Comparison of ENCODE assay signal across 26 cellular contexts in the genomic region with DNA sequence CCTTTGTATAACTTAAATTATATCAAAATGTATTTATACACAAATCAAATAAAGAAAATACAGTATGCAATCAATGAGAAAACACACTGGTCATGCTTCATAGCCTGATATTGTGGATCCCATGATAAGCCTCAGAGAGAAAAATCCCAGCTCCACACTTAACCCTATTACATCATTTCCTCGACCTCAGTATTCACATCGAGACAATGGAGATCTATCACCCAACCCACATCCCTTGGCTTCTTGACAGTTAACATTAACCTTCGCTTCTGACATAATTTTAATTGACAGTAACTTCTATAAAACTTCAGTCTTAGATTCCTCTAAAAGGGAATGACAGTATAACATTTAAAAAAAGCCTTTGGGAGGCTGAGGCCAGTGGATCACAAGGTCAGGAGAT. TPM values are rescaled to one million over a fixed set of nuclear protein-coding genes. Genes with fewer than 3 reads are reported as not detected.
DNase-seq lines count a peak whose midpoint lies in the region; ATAC-seq and TF ChIP-seq lines count a peak whose summit lies in the region.
"Had no signal": no experiment of that assay in that cellular context is flagged by ENCODE, and none has a peak within 500 bp of the region (broad histone marks: within the 10 kb centered on the region; RNA-seq: fewer than 3 reads in every experiment).

No MANE protein-coding gene starts in this region.

- no peak overlapping the region for H3K18ac ChIP-seq in H9 (ENCODE audit: insufficient read length, low read depth, low read length)

- no peak overlapping the region for H3T11ph ChIP-seq in H9 (ENCODE audit: low read length)

- no peak overlapping the region for H4K5ac ChIP-seq in H9 (ENCODE audit: insufficient read length, low read depth, low read length)

- no CpG with 5 or more reads among the region's 3 CpGs for WGBS in H9 (ENCODE audit: extremely low coverage, insufficient read length, low lambda C conversion rate)
- WGBS in heart right ventricle, 2 donors = 62 to 68% methylated on average over 3 of the region's 3 CpGs

- no peak overlapping the region for H2BK15ac ChIP-seq in H9 (ENCODE audit: low read depth, low read length)

- H3K36me3 Mint-ChIP-seq in memory B cell (peaks cover 25% of the 10 kb centered on the region), H9 (ENCODE audit: insufficient read depth in 1 of 3, low read depth in 3 of 3) (peaks cover 24 to 54% (median 52%) of the 10 kb centered on the region in 3 experiments)

- H4K20me1 ChIP-seq in DND-41 (ENCODE audit: insufficient read depth, low read length) (peaks cover 15% of the 10 kb centered on the region), H9 (ENCODE audit: control insufficient read depth, insufficient read depth, insufficient read length) (no peaks in the 10 kb centered on the region)

- H3K9ac ChIP-seq in DND-41 (ENCODE audit: low read depth, low read length) = no peak overlapping the region
- no peak overlapping the region for H3K9ac ChIP-seq in H9 (ENCODE audit: extremely low read depth, insufficient read length, low read length)
- H3K9ac ChIP-seq: BLaER1 treated with 17β-estradiol and CSF1 and Interleukin-3, amounts not matched to agents 10 nM and 100 nM had no signal

- H2BK120ac ChIP-seq in H9 (ENCODE audit: low read depth, low read length, poor library complexity, severe bottlenecking) = no peak overlapping the region

- no peak overlapping the region for H2BK12ac ChIP-seq in H9 (ENCODE audit: insufficient read length, low read depth, low read length)

- H3K4me1 Mint-ChIP-seq in memory B cell (peaks cover 5% of the 10 kb centered on the region), H9 (no peaks in the 10 kb centered on the region)

- H2BK5ac ChIP-seq in H9 (ENCODE audit: insufficient read length, low read length) = no peak overlapping the region

- H3K23ac ChIP-seq in H9 (ENCODE audit: insufficient read length, low read depth, low read length) = no peak overlapping the region

- no peak overlapping the region for H2BK20ac ChIP-seq in H9 (ENCODE audit: low read depth, low read length, poor library complexity, severe bottlenecking)

- no peaks in the 10 kb centered on the region for H3K27me3 ChIP-seq in DND-41 (ENCODE audit: insufficient read depth, low read length, poor library complexity)
- no peaks in the 10 kb centered on the region for H3K27me3 ChIP-seq in H9 (ENCODE audit: insufficient read depth, low read length)
- H3K27me3 ChIP-seq in heart right ventricle = no peaks in the 10 kb centered on the region
- H3K27me3 ChIP-seq: BLaER1 treated with 17β-estradiol and CSF1 and Interleukin-3, amounts not matched to agents 10 nM and 100 nM; MG63; Peyer's patch had no signal

- no peak overlapping the region for H3K27ac ChIP-seq in DND-41 (ENCODE audit: low read length)
- H3K27ac ChIP-seq in H9 (ENCODE audit: insufficient read length, low read depth, low read length) = no peak overlapping the region
- no peak overlapping the region for H3K27ac ChIP-seq in heart right ventricle
- H3K27ac ChIP-seq: BLaER1 treated with 17β-estradiol and CSF1 and Interleukin-3, amounts not matched to agents 10 nM and 100 nM; Peyer's patch; SK-N-MC had no signal

- H3K79me2 ChIP-seq in DND-41 (ENCODE audit: insufficient read depth, low read length) (peaks cover 80% of the 10 kb centered on the region), H9 (ENCODE audit: insufficient read depth, low read length) (no peaks in the 10 kb centered on the region)

- no peak overlapping the region for H4K8ac ChIP-seq in H9 (replicated peaks; ENCODE audit: insufficient read length, low read depth, low read length)

- H3K9me3 ChIP-seq in DND-41 (ENCODE audit: insufficient read depth, low read length, severe bottlenecking) (no peaks in the 10 kb centered on the region), H9 (ENCODE audit: control insufficient read depth, low read depth, low read length) (no peaks in the 10 kb centered on the region), heart right ventricle (no peaks in the 10 kb centered on the region)
- H3K9me3 ChIP-seq: BLaER1 treated with 17β-estradiol and CSF1 and Interleukin-3, amounts not matched to agents 10 nM and 100 nM; MG63; Peyer's patch had no signal

- H4K91ac ChIP-seq in H9 (ENCODE audit: insufficient read length, low read depth, low read length) = no peak overlapping the region

- H3K36me3 ChIP-seq in DND-41 (ENCODE audit: insufficient read depth, low read length) (peaks cover 61% of the 10 kb centered on the region), heart right ventricle (peaks cover 0 to 83% (median 5%) of the 10 kb centered on the region in 9 donors)

- no peaks in the 10 kb centered on the region for H3K9me3 Mint-ChIP-seq in memory B cell
- H3K9me3 Mint-ChIP-seq in H9 = no peaks in the 10 kb centered on the region
- H3K9me3 Mint-ChIP-seq: CD4-positive, alpha-beta T cell had no signal

- H3K27me3 Mint-ChIP-seq in memory B cell = no peaks in the 10 kb centered on the region
- no peaks in the 10 kb centered on the region for H3K27me3 Mint-ChIP-seq in H9 (ENCODE audit: low read depth)
- H3K27me3 Mint-ChIP-seq: CD4-positive, alpha-beta T cell had no signal

- H3K4ac ChIP-seq in H9 (ENCODE audit: low read depth, low read length) = no peak overlapping the region

- no peak for TF ChIP-seq CTCF in DND-41 (IDR thresholded peaks at IDR 0.05; ENCODE audit: borderline replicate concordance, extremely low read depth, low read length, poor library complexity, severe bottlenecking)
- no peak for TF ChIP-seq CTCF in H9 (conservative IDR thresholded peaks at IDR 0.05)
- TF ChIP-seq CTCF in heart right ventricle (IDR thresholded peaks at IDR 0.05) = no peak

- H3K4me1 ChIP-seq in DND-41 (ENCODE audit: insufficient read depth, low read length) = no peaks in the 10 kb centered on the region; the same call in 1 of the 2 replicates
- no peaks in the 10 kb centered on the region for H3K4me1 ChIP-seq in H9 (ENCODE audit: insufficient read depth, low read length)
- H3K4me1 ChIP-seq in heart right ventricle = peaks cover 0 to 33% (median 5%) of the 10 kb centered on the region in 9 donors
- H3K4me1 ChIP-seq: BLaER1 treated with 17β-estradiol and CSF1 and Interleukin-3, amounts not matched to agents 10 nM and 100 nM; Peyer's patch had no signal

- H3K4me2 ChIP-seq in DND-41 (ENCODE audit: insufficient read depth, low read length) (no peak overlapping the region), H9 (ENCODE audit: insufficient read depth, insufficient read length, low read length) (no peak overlapping the region)
- H3K4me2 ChIP-seq: BLaER1 treated with 17β-estradiol and CSF1 and Interleukin-3, amounts not matched to agents 10 nM and 100 nM had no signal

- intact Hi-C loops in heart right ventricle (cut with DNase I) = no loop called here

- H2AK5ac ChIP-seq in H9 (ENCODE audit: insufficient read length, low read length) = no peak overlapping the region

- H3K56ac ChIP-seq in H9 (ENCODE audit: insufficient read length, low read depth, low read length) = no peak overlapping the region

- DNase-seq in DND-41 = no peak
- DNase-seq in HT1080 (ENCODE audit: low read depth) = peak; percentile 31
- DNase-seq in dermis blood vessel endothelial cell = peak; percentile 62
- DNase-seq in memory B cell (ENCODE audit: low spot score in 2 of 2) = no peak
- no peak for DNase-seq in H9
- DNase-seq in NOMO-1 treated with DMSO at 0.1 percent for 48 hours (lab: John Stamatoyannopoulos, UW; ENCODE audit: unreplicated experiment) = no peak
- DNase-seq in heart right ventricle = no peak
- DNase-seq: AML-193; CD4-positive, alpha-beta T cell; DMS53; EL; GDM1; KG1; MG63; NCI-H1417; NCI-H1694; NCI-H2029 treated with DMSO at 0.1 percent for 48 hours; NCI-H2227 treated with DMSO at 0.1 percent for 48 hours; NCI-H526 treated with DMSO at 0.1 percent for 48 hours; Peyer's patch; SHP77 treated with DMSO at 0.1 percent for 48 hours; SW 1271 had no signal

- H3K4me3 Mint-ChIP-seq in memory B cell = no peak overlapping the region
- H3K4me3 Mint-ChIP-seq in H9 = no peak overlapping the region
- H3K4me3 Mint-ChIP-seq: CD4-positive, alpha-beta T cell had no signal

- H2AFZ ChIP-seq in DND-41 (ENCODE audit: low read depth, low read length) (no peak overlapping the region), H9 (ENCODE audit: low read length) (no peak overlapping the region)

- no peaks in the 10 kb centered on the region for H3K23me2 ChIP-seq in H9 (ENCODE audit: insufficient read length, low read depth, low read length, poor library complexity, severe bottlenecking)

- peaks cover 3% of the 10 kb centered on the region for H3K79me1 ChIP-seq in H9 (ENCODE audit: insufficient read depth, low read depth, low read length, poor library complexity, severe bottlenecking)

- H3K27ac Mint-ChIP-seq in memory B cell (peak overlapping the region; percentile 35), H9 (0 out of 7 replicates have a peak overlapping the region, but pooled peaks of 1 of the 3 experiments have one; percentile 53)
- H3K27ac Mint-ChIP-seq: CD4-positive, alpha-beta T cell had no signal

- no peak overlapping the region for H3K4me3 ChIP-seq in DND-41 (ENCODE audit: low read depth in 1 of 2, low read length in 2 of 2)
- no peak overlapping the region for H3K4me3 ChIP-seq in heart right ventricle
- H3K4me3 ChIP-seq: BLaER1 treated with 17β-estradiol and CSF1 and Interleukin-3, amounts not matched to agents 10 nM and 100 nM; GM12878; MG63; Peyer's patch; SK-N-MC had no signal

- H3K14ac ChIP-seq in H9 (ENCODE audit: insufficient read depth, low read length) = no peak overlapping the region

- ATAC-seq in DND-41 (ENCODE audit: insufficient read depth, low read depth) (peak; percentile 39; the same call in 2 of the 3 replicates), memory B cell (ENCODE audit: low read depth) (no peak), GM18502 (IDR thresholded peaks at IDR 0.05; ENCODE audit: poor library complexity, unreplicated experiment) (no peak), heart right ventricle (no peak)
- ATAC-seq: GM12878 had no signal

RNA-seq across cellular contexts. Expression of gene TMX3, which starts 11.6 kb away (rescaled TPM):
- 62.2 and 73.6 TPM in 2 replicates for total RNA-seq in HT1080 (2014; rRNA removed; shearing (Covaris generic))
- 49.1 and 64.2 TPM in 2 replicates for polyA plus RNA-seq in HT1080 (2015; cell fraction: cytosol; rRNA removed)
- 190 and 209 TPM in 2 replicates for polyA plus RNA-seq in HT1080 (2015; cell fraction: nucleus; rRNA removed)
- total RNA-seq in dermis blood vessel endothelial cell = 81.1 and 94.6 TPM in 2 replicates
- total RNA-seq in H9 (2021) = 38.0 and 39.5 TPM in 2 replicates
- total RNA-seq in heart right ventricle = 10 to 100 TPM; 20.7 to 38.8 (median 30.4) TPM
- polyA plus RNA-seq in heart right ventricle = 10 to 100 TPM; 13.3 to 21.8 TPM

Comparison
In these comparisons a context has a peak if more than half of its experiments do, and no peak if none do; other contexts are left out.
1. DNase-seq: peak in HT1080 (single experiment) and dermis blood vessel endothelial cell (single experiment); none in DND-41 (single experiment), memory B cell (0 of 2), H9 (single experiment), NOMO-1 treated with DMSO at 0.1 percent for 48 hours (single experiment) and heart right ventricle (0 of 2).